Comparison of ENCODE assay signal across 1 cellular context in genomic region chr1:35558374-35559316, GRCh38.
TF ChIP-seq lines count a peak whose summit lies in the region.

No MANE protein-coding gene starts in this region.

TF ChIP-seq in H1, 55 proteins besides CTCF, POLR2A, EP300 and RAD21:
- TF ChIP-seq SP1 (IDR thresholded peaks at IDR 0.05; ENCODE audit: low read depth, low read length) (no peak), NRF1 (IDR thresholded peaks at IDR 0.05; ENCODE audit: low read depth, low read length) (no peak), YY1 (IDR thresholded peaks at IDR 0.05; ENCODE audit: low read depth, low read length) (no peak), KDM1A (IDR thresholded peaks at IDR 0.05; ENCODE audit: borderline replicate concordance, low read length) (no peak), ATF3 (IDR thresholded peaks at IDR 0.05; ENCODE audit: insufficient read depth, low read depth, low read length) (no peak), MAX (IDR thresholded peaks at IDR 0.05) (no peak), JUND (IDR thresholded peaks at IDR 0.05; ENCODE audit: low read length) (no peak), NANOG (IDR thresholded peaks at IDR 0.05; ENCODE audit: insufficient read depth, low read depth, low read length, poor library complexity, severe bottlenecking) (no peak), GTF2F1 (IDR thresholded peaks at IDR 0.05; ENCODE audit: borderline replicate concordance, low read depth, low read length) (no peak), SIN3A (conservative IDR thresholded peaks at IDR 0.05 in 1 of 2, IDR thresholded peaks at IDR 0.05 in 1 of 2; ENCODE audit: low read depth in 1 of 2, low read length in 2 of 2) (no peak), BCL11A (IDR thresholded peaks at IDR 0.05; ENCODE audit: low read depth in 2 of 2, low read length in 2 of 2) (no peak), RFX5 (IDR thresholded peaks at IDR 0.05; ENCODE audit: borderline replicate concordance, low read depth, low read length) (no peak), CBX5 (IDR thresholded peaks at IDR 0.05; ENCODE audit: low read depth, low read length) (no peak), TAF7 (optimal IDR thresholded peaks at IDR 0.05; ENCODE audit: borderline replicate concordance, low read depth, low read length) (no peak), ATF2 (IDR thresholded peaks at IDR 0.05; ENCODE audit: low read length) (no peak), TEAD4 (IDR thresholded peaks at IDR 0.05; ENCODE audit: low read depth, low read length) (no peak), SIX5 (IDR thresholded peaks at IDR 0.05; ENCODE audit: low read depth, low read length) (no peak), POU5F1 (IDR thresholded peaks at IDR 0.05; ENCODE audit: low read depth, low read length) (no peak), JUN (IDR thresholded peaks at IDR 0.05; ENCODE audit: low read depth, low read length) (no peak)
